ENCODE assay signal across 35 cellular contexts in the genomic region with DNA sequence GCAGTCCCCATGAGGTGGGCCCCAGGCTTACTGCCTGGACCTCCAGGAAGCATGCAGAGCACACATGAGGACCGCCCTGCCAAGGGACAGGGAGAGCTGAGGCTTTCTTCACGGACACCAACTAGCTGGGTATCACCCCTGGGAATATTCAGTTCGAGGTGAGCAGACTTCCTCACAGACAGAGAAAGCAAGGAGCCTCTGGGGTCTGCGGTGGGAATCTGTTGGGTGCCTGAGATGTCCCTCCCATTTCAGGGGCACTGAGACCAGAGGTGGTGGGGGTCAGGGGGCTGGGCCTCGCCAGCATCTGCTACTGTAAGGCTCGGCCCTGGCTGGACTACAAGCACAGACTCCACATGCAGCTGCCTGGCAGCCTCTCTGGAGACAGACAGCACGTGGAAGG.
"Had no signal": no experiment of that assay in that cellular context is flagged by ENCODE, and none has a peak within 500 bp of the region (broad histone marks: within the 10 kb centered on the region; RNA-seq: fewer than 3 reads in every experiment).

No MANE protein-coding gene starts in this region.

- H3K4me1 Mint-ChIP-seq: T-helper 17 cell had no signal

- ATAC-seq: activated CD4-positive, CD25-positive, alpha-beta regulatory T cell treated with anti-CD3 and anti-CD28 coated beads, Interleukin-2, amount 50 U/mL, for 24 hours; activated CD8-positive, alpha-beta memory T cell treated with anti-CD3 and anti-CD28 coated beads, Interleukin-2, amount 10 ng/mL, durations not matched to agents 7 days and 5 days; activated CD8-positive, alpha-beta T cell treated with anti-CD3 and anti-CD28 coated beads, Interleukin-2, amount 10 ng/mL, durations not matched to agents 7 days and 5 days; activated naive CD8-positive, alpha-beta T cell treated with anti-CD3 and anti-CD28 coated beads, Interleukin-2, amount 50 U/mL, for 24 hours; body of pancreas; foreskin keratinocyte; gastrocnemius medialis; heart left ventricle; T-helper 17 cell had no signal

- DNase-seq: activated B cell treated with CpG ODN at 0.5 μM for 24 hours; activated CD4-positive, alpha-beta memory T cell treated with anti-CD3 and anti-CD28 coated beads for 36 hours; activated CD4-positive, alpha-beta T cell treated with anti-CD3 and anti-CD28 coated beads for 48 hours; activated CD8-positive, alpha-beta memory T cell treated with anti-CD3 and anti-CD28 coated beads, Interleukin-2, amount 10 ng/mL, durations not matched to agents 7 days and 5 days; activated CD8-positive, alpha-beta memory T cell treated with anti-CD3 and anti-CD28 coated beads, Interleukin-2, amount 50 U/mL, for 4 hours; activated CD8-positive, alpha-beta T cell treated with anti-CD3 and anti-CD28 coated beads, Interleukin-2, amount 10 ng/mL, durations not matched to agents 7 days and 5 days; activated effector memory CD4-positive, alpha-beta T cell treated with anti-CD3 and anti-CD28 coated beads, Interleukin-2, amount 50 U/mL, for 16 hours; activated naive CD4-positive, alpha-beta T cell treated with anti-CD3 and anti-CD28 coated beads for 36 hours; activated naive CD8-positive, alpha-beta T cell treated with anti-CD3 and anti-CD28 coated beads for 36 hours; activated naive CD8-positive, alpha-beta T cell treated with anti-CD3 and anti-CD28 coated beads, Interleukin-2, amount 50 U/mL, for 24 hours; activated T-cell treated with anti-CD3 and anti-CD28 coated beads, Interleukin-2, amount 50 U/mL, for 1 hour; activated T-cell treated with anti-CD3 and anti-CD28 coated beads, Interleukin-2, amount 50 U/mL, for 48 hours; adrenal gland; amygdala; aorta; body of pancreas; central memory CD4-positive, alpha-beta T cell; cerebellar nuclear complex; colonic mucosa; dermis blood vessel endothelial cell; effector CD4-positive, alpha-beta T cell; foreskin keratinocyte; gastrocnemius medialis; glutamatergic neuron; heart left ventricle; T-helper 1 cell; T-helper 17 cell; T1000; WERI-Rb-1 had no signal

- H3K27me3 ChIP-seq: adrenal gland, body of pancreas, colonic mucosa, foreskin keratinocyte, gastrocnemius medialis had no signal

- H3K9me3 Mint-ChIP-seq: activated CD4-positive, alpha-beta memory T cell treated with anti-CD3 and anti-CD28 coated beads for 36 hours; activated T-helper 1 cell treated with anti-CD3 and anti-CD28 coated beads, Interleukin-12 subunit alpha, Interleukin-12 subunit beta, Interleukin-2, Interleukin-4 antibody, amounts not matched to agents 30 ng/mL and 10 ng/mL and 1 ng/mL, durations not matched to agents 14 hours and 24 hours and 36 hours; T-helper 2 cell treated with Interferon-gamma antibody and Interleukin-4, amounts not matched to agents 5 μg/mL and 100 μg/mL, for 36 hours had no signal

- H3K9me3 ChIP-seq: adrenal gland, body of pancreas, colonic mucosa, gastrocnemius medialis had no signal

- H3K36me3 ChIP-seq: adrenal gland, colonic mucosa, gastrocnemius medialis, heart left ventricle, WERI-Rb-1 had no signal

- H3K4me1 ChIP-seq: adrenal gland, body of pancreas, colonic mucosa, foreskin keratinocyte, gastrocnemius medialis, heart left ventricle had no signal

- H3K4me3 Mint-ChIP-seq: activated B cell treated with CpG ODN at 0.5 μM for 24 hours; activated CD4-positive, alpha-beta memory T cell treated with anti-CD3 and anti-CD28 coated beads for 36 hours; activated CD8-positive, alpha-beta memory T cell treated with anti-CD3 and anti-CD28 coated beads, Interleukin-2, amount 10 ng/mL, durations not matched to agents 7 days and 5 days; activated CD8-positive, alpha-beta T cell treated with anti-CD3 and anti-CD28 coated beads, Interleukin-2, amount 10 ng/mL, durations not matched to agents 7 days and 5 days; activated naive CD4-positive, alpha-beta T cell treated with anti-CD3 and anti-CD28 coated beads for 36 hours; activated naive CD4-positive, alpha-beta T cell treated with anti-CD3 and anti-CD28 coated beads, Interleukin-2, amount 50 U/mL, for 24 hours; activated naive CD8-positive, alpha-beta T cell treated with anti-CD3 and anti-CD28 coated beads for 36 hours; activated naive CD8-positive, alpha-beta T cell treated with anti-CD3 and anti-CD28 coated beads, Interleukin-2, amount 50 U/mL, for 24 hours; activated T-helper 1 cell treated with anti-CD3 and anti-CD28 coated beads, Interleukin-12 subunit alpha, Interleukin-12 subunit beta, Interleukin-2, Interleukin-4 antibody, amounts not matched to agents 30 ng/mL and 10 ng/mL and 1 ng/mL, durations not matched to agents 14 hours and 24 hours and 36 hours; T-helper 17 cell; T-helper 2 cell treated with Interferon-gamma antibody and Interleukin-4, amounts not matched to agents 5 μg/mL and 100 μg/mL, for 36 hours had no signal

- H3K27ac ChIP-seq: adrenal gland, body of pancreas, colonic mucosa, epithelial cell of prostate, foreskin keratinocyte, gastrocnemius medialis, heart left ventricle, WERI-Rb-1 had no signal

- H3K4me3 ChIP-seq: adrenal gland, body of pancreas, colonic mucosa, gastrocnemius medialis, heart left ventricle had no signal

- H3K27me3 Mint-ChIP-seq: activated B cell treated with CpG ODN at 0.5 μM for 24 hours; activated naive CD4-positive, alpha-beta T cell treated with anti-CD3 and anti-CD28 coated beads, Interleukin-2, amount 50 U/mL, for 24 hours; activated naive CD8-positive, alpha-beta T cell treated with anti-CD3 and anti-CD28 coated beads for 36 hours; activated naive CD8-positive, alpha-beta T cell treated with anti-CD3 and anti-CD28 coated beads, Interleukin-2, amount 50 U/mL, for 24 hours had no signal

- H3K36me3 Mint-ChIP-seq: activated CD4-positive, alpha-beta memory T cell treated with anti-CD3 and anti-CD28 coated beads for 36 hours; activated CD8-positive, alpha-beta memory T cell treated with anti-CD3 and anti-CD28 coated beads, Interleukin-2, amount 10 ng/mL, durations not matched to agents 7 days and 5 days; activated naive CD4-positive, alpha-beta T cell treated with anti-CD3 and anti-CD28 coated beads, Interleukin-2, amount 50 U/mL, for 24 hours had no signal

- H3K27ac Mint-ChIP-seq: activated B cell treated with CpG ODN at 0.5 μM for 24 hours; activated CD4-positive, alpha-beta memory T cell treated with anti-CD3 and anti-CD28 coated beads for 36 hours; activated CD8-positive, alpha-beta memory T cell treated with anti-CD3 and anti-CD28 coated beads, Interleukin-2, amount 10 ng/mL, durations not matched to agents 7 days and 5 days; activated CD8-positive, alpha-beta T cell treated with anti-CD3 and anti-CD28 coated beads, Interleukin-2, amount 10 ng/mL, durations not matched to agents 7 days and 5 days; activated naive CD4-positive, alpha-beta T cell treated with anti-CD3 and anti-CD28 coated beads for 36 hours; activated naive CD4-positive, alpha-beta T cell treated with anti-CD3 and anti-CD28 coated beads, Interleukin-2, amount 50 U/mL, for 24 hours; activated naive CD8-positive, alpha-beta T cell treated with anti-CD3 and anti-CD28 coated beads for 36 hours; activated naive CD8-positive, alpha-beta T cell treated with anti-CD3 and anti-CD28 coated beads, Interleukin-2, amount 50 U/mL, for 24 hours; activated T-helper 1 cell treated with anti-CD3 and anti-CD28 coated beads, Interleukin-12 subunit alpha, Interleukin-12 subunit beta, Interleukin-2, Interleukin-4 antibody, amounts not matched to agents 30 ng/mL and 10 ng/mL and 1 ng/mL, durations not matched to agents 14 hours and 24 hours and 36 hours; activated T-helper 2 cell treated with anti-CD3 and anti-CD28 coated beads, Interferon-gamma antibody, Interleukin-2, Interleukin-4, amounts not matched to agents 10 μg/mL and 5 μg/mL and 100 μg/mL, durations not matched to agents 14 hours and 24 hours and 36 hours; T-helper 17 cell; T-helper 2 cell treated with Interferon-gamma antibody and Interleukin-4, amounts not matched to agents 5 μg/mL and 100 μg/mL, for 36 hours had no signal
